In the genomic region with DNA sequence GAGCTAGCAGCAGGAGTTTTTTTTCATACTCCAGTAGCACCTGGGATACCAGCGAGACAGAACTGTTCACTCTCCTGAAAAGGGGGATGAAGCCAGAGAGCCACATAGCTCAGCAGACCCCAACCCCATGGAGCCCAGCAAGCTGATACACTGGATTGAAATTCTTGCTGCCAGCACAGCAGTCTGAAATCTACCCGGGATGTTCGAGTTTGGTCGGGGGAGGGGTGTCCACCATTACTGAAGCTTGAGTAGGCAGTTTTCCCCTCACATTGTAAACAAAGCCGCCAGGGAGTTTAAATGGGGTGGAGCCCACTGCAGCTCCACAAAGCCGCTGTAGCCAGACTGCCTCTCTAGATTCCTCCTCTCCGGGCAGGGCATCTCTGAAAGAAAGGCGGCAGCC, we compare ENCODE assay signal across 26 cellular contexts.
A peak's percentile ranks its signal among the peaks of the same experiment; 100 is the strongest.
DNase-seq lines count a peak whose midpoint lies in the region; ATAC-seq and TF ChIP-seq lines count a peak whose summit lies in the region.
"Had no signal": no experiment of that assay in that cellular context is flagged by ENCODE, and none has a peak within 500 bp of the region (broad histone marks: within the 10 kb centered on the region; RNA-seq: fewer than 3 reads in every experiment).

No MANE protein-coding gene starts in this region.

- H3K36me3 ChIP-seq in HUES64 (ENCODE audit: insufficient read depth, low read length) (no peaks in the 10 kb centered on the region), NT2/D1 (ENCODE audit: insufficient read depth, insufficient read length, low read length) (no peaks in the 10 kb centered on the region), heart left ventricle (no peaks in the 10 kb centered on the region)
- H3K36me3 ChIP-seq: BLaER1, heart right ventricle, pancreas had no signal

- H3K36me3 Mint-ChIP-seq in nephron (ENCODE audit: low read depth) (peaks cover 3% of the 10 kb centered on the region), glutamatergic neuron (ENCODE audit: unreplicated experiment) (no peaks in the 10 kb centered on the region)
- H3K36me3 Mint-ChIP-seq: naive thymus-derived CD8-positive, alpha-beta T cell; T-cell had no signal

- H3K4me1 Mint-ChIP-seq in nephron = peaks cover 25% of the 10 kb centered on the region
- H3K4me1 Mint-ChIP-seq in glutamatergic neuron (ENCODE audit: low read depth, unreplicated experiment) = peaks cover 54% of the 10 kb centered on the region

- WGBS in HUES64 = 35% methylated on average over 8 of the region's 8 CpGs
- 42 to 46% (median 44%) methylated on average over 8 of the region's 8 CpGs for WGBS in heart left ventricle, 4 donors

- H3K9ac ChIP-seq in HUES64 (ENCODE audit: low read depth, low read length) (peak overlapping the region; percentile 40; the same call in 1 of the 2 replicates), NT2/D1 (ENCODE audit: insufficient read length, low read depth) (no peak overlapping the region)
- H3K9ac ChIP-seq: BLaER1 had no signal

- H3K4me1 ChIP-seq in HUES64 (ENCODE audit: insufficient read depth, low read length) (peaks cover 19% of the 10 kb centered on the region; the same call in 1 of the 2 replicates), NT2/D1 (ENCODE audit: insufficient read depth, insufficient read length) (no peaks in the 10 kb centered on the region), heart left ventricle (no peaks in the 10 kb centered on the region)
- H3K4me1 ChIP-seq: BLaER1, pancreas, testis had no signal

- intact Hi-C loops in heart left ventricle (cut with DNase I) = no loop called here

- TF ChIP-seq CTCF in nephron (IDR thresholded peaks at IDR 0.05; ENCODE audit: unreplicated experiment in 3 of 3) (no peak), glutamatergic neuron (IDR thresholded peaks at IDR 0.05; ENCODE audit: partially characterized antibody, unreplicated experiment) (no peak), heart left ventricle (IDR thresholded peaks at IDR 0.05) (no peak)

- no peaks in the 10 kb centered on the region for H3K27me3 ChIP-seq in HUES64 (ENCODE audit: insufficient read depth, low read length)
- H3K27me3 ChIP-seq in NT2/D1 (ENCODE audit: insufficient read depth, insufficient read length) = no peaks in the 10 kb centered on the region
- no peaks in the 10 kb centered on the region for H3K27me3 ChIP-seq in heart left ventricle
- H3K27me3 ChIP-seq: BLaER1, testis had no signal

- no peak overlapping the region; the same call in 1 of the 2 replicates for H3K4me3 ChIP-seq in HUES64 (ENCODE audit: low read length)
- H3K4me3 ChIP-seq in NT2/D1 (ENCODE audit: insufficient read length, low read depth) = no peak overlapping the region
- no peak overlapping the region for H3K4me3 ChIP-seq in heart left ventricle
- H3K4me3 ChIP-seq: BLaER1, heart right ventricle, pancreas, testis had no signal

- H3K9me3 ChIP-seq in HUES64 (ENCODE audit: insufficient read depth, low read depth, low read length) (no peaks in the 10 kb centered on the region), NT2/D1 (ENCODE audit: insufficient read depth, low read length) (no peaks in the 10 kb centered on the region), heart left ventricle (no peaks in the 10 kb centered on the region)
- H3K9me3 ChIP-seq: BLaER1, heart right ventricle, pancreas, testis had no signal

- peak overlapping the region in 2 of 3 experiments; percentile 51 to 54 for H3K27ac Mint-ChIP-seq in nephron
- H3K27ac Mint-ChIP-seq in glutamatergic neuron (ENCODE audit: unreplicated experiment) = no peak overlapping the region
- H3K27ac Mint-ChIP-seq: activated CD8-positive, alpha-beta T cell treated with anti-CD3 and anti-CD28 coated beads, Interleukin-2, amount 10 ng/mL, durations not matched to agents 7 days and 5 days; naive thymus-derived CD8-positive, alpha-beta T cell; T-cell had no signal

- H3K9me3 Mint-ChIP-seq in nephron (peaks cover 14% of the 10 kb centered on the region), glutamatergic neuron (ENCODE audit: unreplicated experiment) (peaks cover 3% of the 10 kb centered on the region)
- H3K9me3 Mint-ChIP-seq: naive thymus-derived CD8-positive, alpha-beta T cell; T-cell had no signal

- H3K4me3 Mint-ChIP-seq in nephron (no peak overlapping the region), glutamatergic neuron (ENCODE audit: unreplicated experiment) (no peak overlapping the region)
- H3K4me3 Mint-ChIP-seq: activated CD8-positive, alpha-beta T cell treated with anti-CD3 and anti-CD28 coated beads, Interleukin-2, amount 10 ng/mL, durations not matched to agents 7 days and 5 days; naive thymus-derived CD8-positive, alpha-beta T cell; T-cell had no signal

- TF ChIP-seq POLR2A in heart left ventricle (IDR thresholded peaks at IDR 0.05) = no peak

- DNase-seq in ELF-1 (ENCODE audit: low read depth, low spot score) (peak; percentile 66), NT2/D1 (ENCODE audit: low read depth, low spot score) (peak; percentile 13), glutamatergic neuron (no peak), cerebellar cortex (ENCODE audit: low spot score) (no peak), heart left ventricle (no peak)
- DNase-seq: activated CD8-positive, alpha-beta T cell treated with anti-CD3 and anti-CD28 coated beads, Interleukin-2, amount 10 ng/mL, durations not matched to agents 7 days and 5 days; activated gamma-delta T cell; COR-L47; heart right ventricle; naive thymus-derived CD8-positive, alpha-beta T cell; NCI-H1105 treated with DMSO at 0.1 percent for 48 hours; NCI-H226; NK-92 treated with Interleukin-12 subunit alpha and Interleukin-12 subunit beta, amount 100 ng/mL, for 24 hours; pancreas; stimulated activated naive CD4-positive, alpha-beta T cell treated with Interleukin-2 at 50 U/mL for 16 hours; T-cell; testis had no signal

- H3K27me3 Mint-ChIP-seq in nephron (ENCODE audit: low read depth) (peaks cover 8% of the 10 kb centered on the region), glutamatergic neuron (ENCODE audit: unreplicated experiment) (peaks cover 5% of the 10 kb centered on the region)

- H3K27ac ChIP-seq in HUES64 (ENCODE audit: low read depth, low read length) = no peak overlapping the region
- no peak overlapping the region for H3K27ac ChIP-seq in heart left ventricle
- H3K27ac ChIP-seq: BLaER1, epithelial cell of prostate, heart right ventricle, pancreas, testis had no signal

- no peak for ATAC-seq in GM19328 (IDR thresholded peaks at IDR 0.05; ENCODE audit: unreplicated experiment)
- no peak for ATAC-seq in heart left ventricle
- ATAC-seq: activated CD4-positive, CD25-positive, alpha-beta regulatory T cell treated with anti-CD3 and anti-CD28 coated beads, Interleukin-2, amount 50 U/mL, for 24 hours; activated CD8-positive, alpha-beta T cell treated with anti-CD3 and anti-CD28 coated beads, Interleukin-2, amount 10 ng/mL, durations not matched to agents 7 days and 5 days; heart right ventricle; left lobe of liver; naive thymus-derived CD8-positive, alpha-beta T cell; Panc1; pancreas; sciatic nerve; T-cell had no signal

Comparison
In these comparisons a context has a peak if more than half of its experiments do, and no peak if none do; other contexts are left out.
1. DNase-seq: peak in ELF-1 (single experiment) and NT2/D1 (single experiment); none in glutamatergic neuron (single experiment), cerebellar cortex (single experiment) and heart left ventricle (0 of 5).